Comparison of ENCODE assay signal across 15 cellular contexts in genomic region chr3:13403213-13403817, GRCh38.
"Had no signal": no experiment of that assay in that cellular context is flagged by ENCODE, and none has a peak within 500 bp of the region (broad histone marks: within the 10 kb centered on the region; RNA-seq: fewer than 3 reads in every experiment).

No MANE protein-coding gene starts in this region.

- ATAC-seq: gastrocnemius medialis, heart right ventricle, left lobe of liver had no signal

- H3K27me3 Mint-ChIP-seq: memory B cell; stimulated activated naive CD8-positive, alpha-beta T cell treated with anti-CD3 and anti-CD28 coated beads, Interleukin-15, Interleukin-2, amounts not matched to agents 100 ng/mL and 50 ng/mL, for 24 hours had no signal

- H3K4me3 ChIP-seq: gastrocnemius medialis, heart right ventricle, ovary, testis had no signal

- H3K9me3 Mint-ChIP-seq: stimulated activated naive CD8-positive, alpha-beta T cell treated with anti-CD3 and anti-CD28 coated beads, Interleukin-15, Interleukin-2, amounts not matched to agents 100 ng/mL and 50 ng/mL, for 24 hours had no signal

- H3K9me3 ChIP-seq: gastrocnemius medialis, testis had no signal

- H3K4me1 ChIP-seq: gastrocnemius medialis, heart right ventricle, testis had no signal

- H3K27ac ChIP-seq: brain microvascular endothelial cell, gastrocnemius medialis, heart right ventricle, ovary, testis had no signal

- H3K36me3 ChIP-seq: brain microvascular endothelial cell, gastrocnemius medialis, heart right ventricle, ovary had no signal

- DNase-seq: activated CD4-positive, alpha-beta T cell treated with anti-CD3 and anti-CD28 coated beads for 4 hours; activated CD8-positive, alpha-beta memory T cell treated with anti-CD3 and anti-CD28 coated beads for 24 hours; activated effector memory CD4-positive, alpha-beta T cell treated with anti-CD3 and anti-CD28 coated beads, Interleukin-2, amount 50 U/mL, for 16 hours; activated T-cell treated with anti-CD3 and anti-CD28 coated beads for 4 hours; brain microvascular endothelial cell; gastrocnemius medialis; heart right ventricle; islet precursor cell; ovary; stimulated activated CD4-positive, alpha-beta T cell treated with anti-CD3 and anti-CD28 coated beads, Interleukin-12 subunit alpha, Interleukin-12 subunit beta, amount 100 ng/mL, for 4 hours; testis had no signal

- H3K27me3 ChIP-seq: brain microvascular endothelial cell, gastrocnemius medialis, heart right ventricle, ovary, testis had no signal

- H3K4me3 Mint-ChIP-seq: memory B cell; nephron progenitor cell; stimulated activated naive CD8-positive, alpha-beta T cell treated with anti-CD3 and anti-CD28 coated beads, Interleukin-15, Interleukin-2, amounts not matched to agents 100 ng/mL and 50 ng/mL, for 24 hours had no signal

- H3K27ac Mint-ChIP-seq: nephron progenitor cell; stimulated activated naive CD8-positive, alpha-beta T cell treated with anti-CD3 and anti-CD28 coated beads, Interleukin-15, Interleukin-2, amounts not matched to agents 100 ng/mL and 50 ng/mL, for 24 hours had no signal
